25 cellular contexts compared by ENCODE assay signal in genomic region chr10:63383141-63383540, GRCh38.
"Had no signal": no experiment of that assay in that cellular context is flagged by ENCODE, and none has a peak within 500 bp of the region (broad histone marks: within the 10 kb centered on the region; RNA-seq: fewer than 3 reads in every experiment).

No MANE protein-coding gene starts in this region.

- DNase-seq: activated CD4-positive, alpha-beta T cell treated with anti-CD3 and anti-CD28 coated beads for 1 hour; activated CD4-positive, alpha-beta T cell treated with anti-CD3 and anti-CD28 coated beads, Interleukin-2, amount 10 ng/mL, durations not matched to agents 24 days and 14 days; activated CD4-positive, alpha-beta T cell treated with anti-CD3 and anti-CD28 coated beads, Interleukin-2, amount 50 U/mL, for 48 hours; activated CD8-positive, alpha-beta memory T cell treated with anti-CD3 and anti-CD28 coated beads, Interleukin-2, amount 10 ng/mL, durations not matched to agents 7 days and 5 days; activated effector memory CD4-positive, alpha-beta T cell treated with Interleukin-2 at 50 U/mL for 16 hours; activated naive CD4-positive, alpha-beta T cell; activated T-cell treated with anti-CD3 and anti-CD28 coated beads, Interleukin-2, amount 50 U/mL, for 24 hours; amniotic stem cell; body of pancreas; central memory CD4-positive, alpha-beta T cell; Kasumi-1; NCI-H1105 treated with DMSO at 0.1 percent for 48 hours; NCI-H1436 treated with DMSO at 0.1 percent for 48 hours; NCI-H187 treated with DMSO at 0.1 percent for 48 hours; NCI-H2081 treated with DMSO at 0.1 percent for 48 hours; NCI-H446; PC-3; SHP77; T-helper 17 cell; T-helper 9 cell had no signal

- H3K4me3 Mint-ChIP-seq: activated CD4-positive, alpha-beta T cell treated with anti-CD3 and anti-CD28 coated beads, Interleukin-2, amount 10 ng/mL, durations not matched to agents 24 days and 14 days; activated CD8-positive, alpha-beta memory T cell treated with anti-CD3 and anti-CD28 coated beads, Interleukin-2, amount 10 ng/mL, durations not matched to agents 7 days and 5 days; activated naive CD4-positive, alpha-beta T cell treated with anti-CD3 and anti-CD28 coated beads, Interleukin-2, amount 50 U/mL, for 24 hours; activated T-cell treated with anti-CD3 and anti-CD28 coated beads, Interleukin-2, amount 50 U/mL, for 24 hours; activated T-helper 1 cell treated with anti-CD3 and anti-CD28 coated beads, Interleukin-12 subunit alpha, Interleukin-12 subunit beta, Interleukin-2, Interleukin-4 antibody, amounts not matched to agents 30 ng/mL and 10 ng/mL and 1 ng/mL, durations not matched to agents 14 hours and 24 hours and 36 hours; T-helper 17 cell; WTC11 had no signal

- H3K4me3 ChIP-seq: ascending aorta, body of pancreas, SJSA1 had no signal

- H3K9me3 Mint-ChIP-seq: activated naive CD4-positive, alpha-beta T cell treated with anti-CD3 and anti-CD28 coated beads, Interleukin-2, amount 50 U/mL, for 24 hours; activated T-cell treated with anti-CD3 and anti-CD28 coated beads, Interleukin-2, amount 50 U/mL, for 24 hours; activated T-helper 1 cell treated with anti-CD3 and anti-CD28 coated beads, Interleukin-12 subunit alpha, Interleukin-12 subunit beta, Interleukin-2, Interleukin-4 antibody, amounts not matched to agents 30 ng/mL and 10 ng/mL and 1 ng/mL, durations not matched to agents 14 hours and 24 hours and 36 hours; WTC11 had no signal

- H3K27me3 Mint-ChIP-seq: activated CD4-positive, alpha-beta T cell treated with anti-CD3 and anti-CD28 coated beads, Interleukin-2, amount 10 ng/mL, durations not matched to agents 24 days and 14 days; activated CD8-positive, alpha-beta memory T cell treated with anti-CD3 and anti-CD28 coated beads, Interleukin-2, amount 10 ng/mL, durations not matched to agents 7 days and 5 days; activated naive CD4-positive, alpha-beta T cell treated with anti-CD3 and anti-CD28 coated beads, Interleukin-2, amount 50 U/mL, for 24 hours; activated T-cell treated with anti-CD3 and anti-CD28 coated beads, Interleukin-2, amount 50 U/mL, for 24 hours; T-helper 17 cell had no signal

- H3K4me1 ChIP-seq: ascending aorta had no signal

- H3K27ac ChIP-seq: ascending aorta, body of pancreas, SJSA1 had no signal

- H3K36me3 ChIP-seq: ascending aorta had no signal

- H3K9me3 ChIP-seq: ascending aorta, body of pancreas, SJSA1 had no signal

- H3K27me3 ChIP-seq: ascending aorta, body of pancreas, SJSA1 had no signal

- ATAC-seq: activated CD8-positive, alpha-beta memory T cell treated with anti-CD3 and anti-CD28 coated beads, Interleukin-2, amount 10 ng/mL, durations not matched to agents 7 days and 5 days; body of pancreas; PC-3; T-helper 17 cell; WTC11 had no signal

- H3K27ac Mint-ChIP-seq: activated CD4-positive, alpha-beta T cell treated with anti-CD3 and anti-CD28 coated beads, Interleukin-2, amount 10 ng/mL, durations not matched to agents 24 days and 14 days; activated CD8-positive, alpha-beta memory T cell treated with anti-CD3 and anti-CD28 coated beads, Interleukin-2, amount 10 ng/mL, durations not matched to agents 7 days and 5 days; activated naive CD4-positive, alpha-beta T cell treated with anti-CD3 and anti-CD28 coated beads, Interleukin-2, amount 50 U/mL, for 24 hours; activated T-cell treated with anti-CD3 and anti-CD28 coated beads, Interleukin-2, amount 50 U/mL, for 24 hours; activated T-helper 1 cell treated with anti-CD3 and anti-CD28 coated beads, Interleukin-12 subunit alpha, Interleukin-12 subunit beta, Interleukin-2, Interleukin-4 antibody, amounts not matched to agents 30 ng/mL and 10 ng/mL and 1 ng/mL, durations not matched to agents 14 hours and 24 hours and 36 hours; T-helper 17 cell; WTC11 had no signal
